In the genomic region with DNA sequence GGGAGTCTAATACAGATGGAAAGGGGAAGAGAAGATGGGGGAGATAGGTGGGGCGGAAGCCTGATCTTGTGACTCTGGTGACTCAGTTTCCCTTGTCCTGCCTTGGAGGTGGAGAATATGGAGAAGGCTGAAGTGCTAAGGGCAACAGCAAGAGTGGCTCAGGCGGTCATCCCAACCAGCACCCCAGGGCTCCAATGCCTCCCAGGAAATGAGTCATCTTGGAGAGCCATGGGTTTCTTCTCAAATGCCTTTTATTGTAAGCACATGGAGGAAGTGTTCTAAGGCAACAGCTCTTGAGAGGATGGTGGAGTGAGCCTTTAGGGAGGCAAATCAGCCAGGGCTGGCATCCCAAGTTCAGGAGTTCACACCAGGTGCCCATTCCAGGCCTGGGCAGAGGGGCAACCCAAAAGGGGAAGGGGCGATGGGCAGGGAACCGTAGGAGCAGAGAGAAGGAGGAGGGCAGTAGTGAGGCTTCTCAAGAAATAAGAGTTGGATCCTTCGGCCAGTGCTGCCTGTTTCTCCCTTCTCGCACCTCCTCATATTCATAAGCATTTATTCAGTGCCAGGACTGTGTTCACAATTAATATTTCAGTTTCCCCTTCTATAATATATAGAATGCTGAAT, we compare ENCODE assay signal across 17 cellular contexts. TPM values are rescaled to one million over a fixed set of nuclear protein-coding genes. Genes with fewer than 3 reads are reported as not detected.
A peak's percentile ranks its signal among the peaks of the same experiment; 100 is the strongest.
DNase-seq lines count a peak whose midpoint lies in the region; ATAC-seq and TF ChIP-seq lines count a peak whose summit lies in the region.
"Had no signal": no experiment of that assay in that cellular context is flagged by ENCODE, and none has a peak within 500 bp of the region (broad histone marks: within the 10 kb centered on the region; RNA-seq: fewer than 3 reads in every experiment).

No MANE protein-coding gene starts in this region.

- no peak overlapping the region for H3K4me2 ChIP-seq in mesenchymal stem cell (ENCODE audit: low read length, poor library complexity, severe bottlenecking)

- H3K27ac Mint-ChIP-seq in effector memory CD8-positive, alpha-beta T cell = no peak overlapping the region
- H3K27ac Mint-ChIP-seq in activated T-cell treated with anti-CD3 and anti-CD28 coated beads, Interleukin-2, amount 50 U/mL, for 24 hours = no peak overlapping the region
- H3K27ac Mint-ChIP-seq: CD8-positive, alpha-beta T cell had no signal

- H3K27ac ChIP-seq in brain microvascular endothelial cell = no peak overlapping the region
- H3K27ac ChIP-seq in mesenchymal stem cell (ENCODE audit: low read length, poor library complexity, severe bottlenecking) = no peak overlapping the region
- H3K27ac ChIP-seq: parathyroid adenoma had no signal

- ATAC-seq in effector memory CD8-positive, alpha-beta T cell (replicated peaks) = no peak
- ATAC-seq: CD8-positive, alpha-beta T cell had no signal

- in situ Hi-C loops in brain microvascular endothelial cell (cut with HindIII; ENCODE audit: low pct_ligation_motif_present, low sequenced_read_pairs) = no loop called here

- no peak overlapping the region for H3K18ac ChIP-seq in mesenchymal stem cell (ENCODE audit: low read depth in 1 of 2, low read length in 2 of 2)

- H3K4ac ChIP-seq in mesenchymal stem cell (ENCODE audit: low read depth in 1 of 2, low read length in 2 of 2) = no peak overlapping the region

- H2AK5ac ChIP-seq in mesenchymal stem cell (ENCODE audit: low read length, severe bottlenecking) = no peak overlapping the region

- H3K4me3 Mint-ChIP-seq in effector memory CD8-positive, alpha-beta T cell = no peak overlapping the region
- no peak overlapping the region for H3K4me3 Mint-ChIP-seq in activated T-cell treated with anti-CD3 and anti-CD28 coated beads, Interleukin-2, amount 50 U/mL, for 24 hours
- H3K4me3 Mint-ChIP-seq: CD8-positive, alpha-beta T cell had no signal

- H3K36me3 Mint-ChIP-seq in effector memory CD8-positive, alpha-beta T cell (ENCODE audit: insufficient read depth) = no peaks in the 10 kb centered on the region
- no peaks in the 10 kb centered on the region for H3K36me3 Mint-ChIP-seq in activated T-cell treated with anti-CD3 and anti-CD28 coated beads, Interleukin-2, amount 50 U/mL, for 24 hours (ENCODE audit: low read depth)
- H3K36me3 Mint-ChIP-seq: CD8-positive, alpha-beta T cell had no signal

- H2BK12ac ChIP-seq in mesenchymal stem cell (ENCODE audit: low read length in 2 of 2) = no peak overlapping the region

- H3K9me3 ChIP-seq in MG63 = no peaks in the 10 kb centered on the region
- no peaks in the 10 kb centered on the region for H3K9me3 ChIP-seq in mesenchymal stem cell (ENCODE audit: control insufficient read depth, low read length)

- H3K27me3 ChIP-seq in MG63 (no peaks in the 10 kb centered on the region), brain microvascular endothelial cell (replicated peaks) (no peaks in the 10 kb centered on the region), mesenchymal stem cell (ENCODE audit: control insufficient read depth in 1 of 2, insufficient read depth in 1 of 2, low read length in 2 of 2) (peaks cover 4 to 8% of the 10 kb centered on the region in 2 experiments)

- H2BK5ac ChIP-seq in mesenchymal stem cell (ENCODE audit: low read depth, low read length, poor library complexity, severe bottlenecking) = no peak overlapping the region

- H3K14ac ChIP-seq in mesenchymal stem cell (ENCODE audit: low read length in 2 of 2) = no peak overlapping the region

- no peak overlapping the region for H3K23ac ChIP-seq in mesenchymal stem cell (ENCODE audit: low read length in 2 of 2)

- 90% methylated on average over 3 of the region's 6 CpGs for WGBS in mesenchymal stem cell
- 93 to 94% methylated on average over 6 of the region's 6 CpGs for WGBS in lower leg skin, 2 donors

- no peak overlapping the region for H4K8ac ChIP-seq in mesenchymal stem cell (ENCODE audit: low read length)

- H3K36me3 ChIP-seq in MG63 = no peaks in the 10 kb centered on the region
- no peaks in the 10 kb centered on the region for H3K36me3 ChIP-seq in brain microvascular endothelial cell (replicated peaks)
- no peaks in the 10 kb centered on the region for H3K36me3 ChIP-seq in mesenchymal stem cell (ENCODE audit: control insufficient read depth in 1 of 2, insufficient read depth in 2 of 2, low read depth in 1 of 2, low read length in 2 of 2)

- no peak overlapping the region for H2AFZ ChIP-seq in mesenchymal stem cell (ENCODE audit: low read depth, low read length)
- H2AFZ ChIP-seq: parathyroid adenoma had no signal

- peak; percentile 29 for DNase-seq in GM04503 (ENCODE audit: low read depth)
- peak; percentile 76 for DNase-seq in MG63
- DNase-seq in brain microvascular endothelial cell = peak; percentile 35
- DNase-seq in mesenchymal stem cell = peak; percentile 29
- DNase-seq in effector memory CD8-positive, alpha-beta T cell = no peak
- no peak for DNase-seq in hippocampal formation (lab: John Stamatoyannopoulos, UW)
- DNase-seq in activated T-cell treated with anti-CD3 and anti-CD28 coated beads, Interleukin-2, amount 50 U/mL, for 24 hours = no peak
- no peak for DNase-seq in lower leg skin (ENCODE audit: low spot score in 2 of 2)
- DNase-seq: activated CD8-positive, alpha-beta memory T cell treated with anti-CD3 and anti-CD28 coated beads for 24 hours; activated naive CD4-positive, alpha-beta T cell; caudate nucleus; CD8-positive, alpha-beta T cell; NCI-H1436 treated with DMSO at 0.1 percent for 48 hours; NCI-H524 treated with DMSO at 0.1 percent for 48 hours; Right ventricle myocardium superior; stimulated activated CD4-positive, alpha-beta T cell treated with anti-CD3 and anti-CD28 coated beads, Interleukin-12 subunit alpha, Interleukin-12 subunit beta, amount 100 ng/mL, for 4 hours had no signal

- no peaks in the 10 kb centered on the region for H3K9me3 Mint-ChIP-seq in effector memory CD8-positive, alpha-beta T cell
- no peaks in the 10 kb centered on the region for H3K9me3 Mint-ChIP-seq in activated T-cell treated with anti-CD3 and anti-CD28 coated beads, Interleukin-2, amount 50 U/mL, for 24 hours
- H3K9me3 Mint-ChIP-seq: CD8-positive, alpha-beta T cell had no signal

- no peak overlapping the region for H2BK120ac ChIP-seq in mesenchymal stem cell (ENCODE audit: low read depth, low read length)

- no peak overlapping the region for H3K9ac ChIP-seq in mesenchymal stem cell (ENCODE audit: low read length)
- H3K9ac ChIP-seq: parathyroid adenoma had no signal

- H2BK15ac ChIP-seq in mesenchymal stem cell (ENCODE audit: low read depth, poor library complexity, severe bottlenecking) = no peak overlapping the region

- no peak for TF ChIP-seq POLR2A in lower leg skin (IDR thresholded peaks at IDR 0.05)

- H3K4me1 ChIP-seq in mesenchymal stem cell (ENCODE audit: control insufficient read depth, insufficient read depth, low read depth, low read length) = peaks cover 21% of the 10 kb centered on the region

- no peak overlapping the region for H3K4me3 ChIP-seq in MG63
- H3K4me3 ChIP-seq in brain microvascular endothelial cell (ENCODE audit: low read depth, low read length) = no peak overlapping the region
- peak overlapping the region in 1 of 2 experiments; percentile 14 for H3K4me3 ChIP-seq in mesenchymal stem cell (ENCODE audit: insufficient read depth in 1 of 2, low read depth in 1 of 2, low read length in 2 of 2)
- H3K4me3 ChIP-seq in lower leg skin (ENCODE audit: low read depth, poor library complexity, severe bottlenecking) = no peak overlapping the region

- TF ChIP-seq CTCF in brain microvascular endothelial cell (IDR thresholded peaks at IDR 0.05; ENCODE audit: low read depth, low read length, missing control alignments) = no peak
- TF ChIP-seq CTCF in lower leg skin (IDR thresholded peaks at IDR 0.05) = no peak

- H3K4me1 Mint-ChIP-seq in effector memory CD8-positive, alpha-beta T cell (ENCODE audit: low read depth in 2 of 2) = peaks cover 11 to 13% of the 10 kb centered on the region in 2 donors
- peaks cover 17% of the 10 kb centered on the region for H3K4me1 Mint-ChIP-seq in activated T-cell treated with anti-CD3 and anti-CD28 coated beads, Interleukin-2, amount 50 U/mL, for 24 hours (ENCODE audit: low read depth)

- no peaks in the 10 kb centered on the region for H3K79me1 ChIP-seq in mesenchymal stem cell (replicated peaks; ENCODE audit: low read length, poor library complexity, severe bottlenecking)

- H4K91ac ChIP-seq in mesenchymal stem cell (ENCODE audit: low read length) = no peak overlapping the region

- intact Hi-C loops in lower leg skin (cut with DNase I; ENCODE audit: low total_unique reads) = no loop called here

- peaks cover 6 to 15% of the 10 kb centered on the region in 2 donors for H3K27me3 Mint-ChIP-seq in effector memory CD8-positive, alpha-beta T cell
- peaks cover 18% of the 10 kb centered on the region for H3K27me3 Mint-ChIP-seq in activated T-cell treated with anti-CD3 and anti-CD28 coated beads, Interleukin-2, amount 50 U/mL, for 24 hours

RNA-seq across cellular contexts. Expression of gene AHCY, which starts 13.1 kb away (rescaled TPM):
- 151 and 216 TPM in 2 replicates for total RNA-seq in MG63 (2014; rRNA removed; shearing (Covaris generic); ENCODE audit: low replicate concordance)
- 99.0 TPM for polyA plus RNA-seq in mesenchymal stem cell (2013, experiment 1 of 2)
- 96.2 TPM for polyA plus RNA-seq in mesenchymal stem cell (2013, experiment 2 of 2)
- 10 to 100 TPM; 42.2 to 83.3 (median 56.0) TPM for total RNA-seq in lower leg skin

RNA-seq across cellular contexts. Expression of gene ITCH, which starts 46.8 kb away (rescaled TPM):
- total RNA-seq in MG63 (2014; rRNA removed; shearing (Covaris generic); ENCODE audit: low replicate concordance) = 26.2 and 47.8 TPM in 2 replicates
- polyA plus RNA-seq in mesenchymal stem cell (2013, experiment 1 of 2) = 25.4 TPM
- 25.6 TPM for polyA plus RNA-seq in mesenchymal stem cell (2013, experiment 2 of 2)
- total RNA-seq in lower leg skin = 10 to 100 TPM; 40.7 to 59.3 (median 45.9) TPM

Comparison
In these comparisons a context has a peak if more than half of its experiments do, and no peak if none do; other contexts are left out.
1. DNase-seq: peak in GM04503 (single experiment), MG63 (single experiment), brain microvascular endothelial cell (single experiment) and mesenchymal stem cell (single experiment); none in effector memory CD8-positive, alpha-beta T cell (0 of 3), hippocampal formation (0 of 2), activated T-cell treated with anti-CD3 and anti-CD28 coated beads, Interleukin-2, amount 50 U/mL, for 24 hours (single experiment) and lower leg skin (0 of 2).